In genomic region chr4:112272292-112272691, GRCh38 we compare ENCODE assay signal across 2 cellular contexts.
TF ChIP-seq lines count a peak whose summit lies in the region.

No MANE protein-coding gene starts in this region.

TF ChIP-seq in GM12891, 5 proteins besides CTCF, POLR2A, EP300 and RAD21:
- no peak for TF ChIP-seq POLR2AphosphoS5 (IDR thresholded peaks at IDR 0.05; ENCODE audit: low read depth, low read length)
- no peak for TF ChIP-seq PAX5 (IDR thresholded peaks at IDR 0.05; ENCODE audit: insufficient read depth, low read length, severe bottlenecking)
- TF ChIP-seq TAF1 (IDR thresholded peaks at IDR 0.05; ENCODE audit: low read depth, low read length), result no peak
- TF ChIP-seq POU2F2 (IDR thresholded peaks at IDR 0.05; ENCODE audit: low read depth, low read length), result no peak
- no peak for TF ChIP-seq SPI1 (IDR thresholded peaks at IDR 0.05; ENCODE audit: low read depth, low read length)

TF ChIP-seq in GM12878, 131 proteins besides CTCF, POLR2A, EP300 and RAD21:
- TF ChIP-seq MTA3 (IDR thresholded peaks at IDR 0.05; ENCODE audit: borderline replicate concordance, low read length), result peak; percentile 51; the same call in 1 of the 2 replicates
- TF ChIP-seq MYC (IDR thresholded peaks at IDR 0.05; ENCODE audit: insufficient read depth, insufficient read length, insufficient replicate concordance, low read length, severe bottlenecking), result no peak
- TF ChIP-seq STAT3 (IDR thresholded peaks at IDR 0.05; ENCODE audit: low read depth, low read length), result no peak
- TF ChIP-seq ETV6 (conservative IDR thresholded peaks at IDR 0.05 in 1 of 2, IDR thresholded peaks at IDR 0.05 in 1 of 2; ENCODE audit: borderline replicate concordance in 1 of 2, low read depth in 1 of 2), result no peak
- peak; percentile 73; the same call in 1 of the 2 replicates for TF ChIP-seq POLR2AphosphoS2 (IDR thresholded peaks at IDR 0.05; ENCODE audit: low read depth, low read length)
- peak; percentile 63; the same call in 1 of the 2 replicates for TF ChIP-seq POLR2AphosphoS5 (IDR thresholded peaks at IDR 0.05; ENCODE audit: low read length)
- TF ChIP-seq PML (IDR thresholded peaks at IDR 0.05; ENCODE audit: low read length), result peak; percentile 62; the same call in 1 of the 2 replicates
